8 cellular contexts compared by ENCODE assay signal in the genomic region with DNA sequence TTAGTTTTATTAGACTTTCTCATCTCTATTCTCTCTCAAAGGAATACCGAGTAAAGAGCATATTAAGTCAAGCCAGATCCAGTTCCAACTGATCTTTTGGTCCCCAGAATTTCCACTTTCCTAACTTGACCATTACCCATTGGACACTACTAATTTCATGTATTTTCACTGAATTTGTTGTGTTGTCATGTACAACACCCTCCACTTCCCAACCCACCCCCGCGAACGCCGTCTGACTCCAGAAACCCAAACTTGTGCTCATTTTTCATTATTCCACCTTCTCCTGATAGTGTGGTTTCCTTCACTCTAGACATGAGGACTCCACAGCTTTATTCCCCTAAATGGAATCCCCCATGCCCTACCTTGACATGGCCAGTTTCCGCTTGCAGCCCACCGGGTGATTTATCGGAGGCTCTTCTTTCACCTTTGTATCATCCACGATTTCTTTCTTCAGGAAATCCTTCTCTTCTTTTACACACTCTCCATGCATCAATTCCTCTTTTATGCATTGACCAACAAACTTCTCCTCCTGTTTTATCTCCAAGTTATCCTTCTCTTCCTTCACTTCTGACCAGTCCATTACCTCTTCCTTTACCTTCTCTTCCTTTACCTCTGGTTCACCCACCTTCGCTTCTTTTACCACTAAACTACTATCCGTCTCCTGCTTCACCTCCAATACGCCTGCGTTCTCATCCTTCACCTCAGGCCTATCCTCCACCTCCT. TPM values are rescaled to one million over a fixed set of nuclear protein-coding genes. Genes with fewer than 3 reads are reported as not detected.
DNase-seq lines count a peak whose midpoint lies in the region; ATAC-seq and TF ChIP-seq lines count a peak whose summit lies in the region.

No MANE protein-coding gene starts in this region.

- POLR2A ChIA-PET in activated CD4-positive, alpha-beta T cell treated with anti-CD3 and anti-CD28 coated beads, Interleukin-2, amount 10 ng/mL, durations not matched to agents 7 days and 5 days (lab: Charles Lee), result no interaction called here

- CTCF ChIA-PET in activated CD4-positive, alpha-beta T cell treated with anti-CD3 and anti-CD28 coated beads, Interleukin-2, amount 10 ng/mL, durations not matched to agents 7 days and 5 days (lab: Charles Lee), result interaction anchor here (0.6 to 2.1 kb wide), 3 partner anchors 8 to 89 kb away, joined by 3 to 6 read pairs (median 3); no protein-coding TSS in a partner anchor

- no peak overlapping the region for H3K27ac Mint-ChIP-seq in activated CD4-positive, alpha-beta T cell treated with anti-CD3 and anti-CD28 coated beads, Interleukin-2, amount 10 ng/mL, durations not matched to agents 7 days and 5 days

- ATAC-seq in HG02759 (IDR thresholded peaks at IDR 0.05; ENCODE audit: unreplicated experiment), result peak; percentile 29

- no peaks in the 10 kb centered on the region for H3K4me1 ChIP-seq in urinary bladder (ENCODE audit: insufficient read depth)

- H3K27ac ChIP-seq in urinary bladder (ENCODE audit: low read depth), result no peak overlapping the region

- whole genome bisulfite sequencing in urinary bladder, result 12% methylated on average over 13 of the region's 13 CpGs

- H3K4me3 Mint-ChIP-seq in activated CD4-positive, alpha-beta T cell treated with anti-CD3 and anti-CD28 coated beads, Interleukin-2, amount 10 ng/mL, durations not matched to agents 7 days and 5 days, result no peak overlapping the region

- no peak for TF ChIP-seq CTCF in GM12864 (IDR thresholded peaks at IDR 0.05; ENCODE audit: low read depth, low read length, missing control alignments)

- H3K9me3 Mint-ChIP-seq in activated CD4-positive, alpha-beta T cell treated with anti-CD3 and anti-CD28 coated beads, Interleukin-2, amount 10 ng/mL, durations not matched to agents 7 days and 5 days, result no peaks in the 10 kb centered on the region

- H3K4me3 ChIP-seq in GM12864 (ENCODE audit: low read depth, low read length) (peak overlapping the region; percentile 73), urinary bladder (ENCODE audit: low read depth, low read length) (peak overlapping the region; percentile 78)

- peaks cover 31% of the 10 kb centered on the region for H3K36me3 Mint-ChIP-seq in activated CD4-positive, alpha-beta T cell treated with anti-CD3 and anti-CD28 coated beads, Interleukin-2, amount 10 ng/mL, durations not matched to agents 7 days and 5 days (ENCODE audit: low read depth)

- H3K4me1 Mint-ChIP-seq in activated CD4-positive, alpha-beta T cell treated with anti-CD3 and anti-CD28 coated beads, Interleukin-2, amount 10 ng/mL, durations not matched to agents 7 days and 5 days, result peaks cover 24% of the 10 kb centered on the region

- DNase-seq in GM12864 (ENCODE audit: low read depth) (no peak), SW480 (ENCODE audit: low spot score) (peak; percentile 2), left kidney (ENCODE audit: low read depth, low spot score) (peak; percentile 47), GM19238 (ENCODE audit: insufficient read length, low spot score) (no peak), NCI-H345 treated with DMSO at 0.1 percent for 48 hours (lab: John Stamatoyannopoulos, UW; ENCODE audit: unreplicated experiment) (no peak)
- DNase-seq in activated CD4-positive, alpha-beta T cell treated with anti-CD3 and anti-CD28 coated beads, Interleukin-2, amount 10 ng/mL, durations not matched to agents 7 days and 5 days, result no peak

- H3K27me3 Mint-ChIP-seq in activated CD4-positive, alpha-beta T cell treated with anti-CD3 and anti-CD28 coated beads, Interleukin-2, amount 10 ng/mL, durations not matched to agents 7 days and 5 days, result no peaks in the 10 kb centered on the region

- H3K36me3 ChIP-seq in urinary bladder (ENCODE audit: insufficient read depth), result peaks cover 3% of the 10 kb centered on the region

RNA-seq across cellular contexts. Expression of a gene that starts 0.8 kb away (rescaled TPM):
- total RNA-seq in urinary bladder, result 30.3 TPM
- polyA plus RNA-seq in urinary bladder, result 15.1 TPM
- 10 to 100 TPM; 16.9 to 20.3 TPM for total RNA-seq in activated CD4-positive, alpha-beta T cell treated with anti-CD3 and anti-CD28 coated beads, Interleukin-2, amount 10 ng/mL, durations not matched to agents 7 days and 5 days

Comparison
In these comparisons a context has a peak if more than half of its experiments do, and no peak if none do; other contexts are left out.
1. DNase-seq: peak in SW480 (single experiment) and left kidney (single experiment); none in GM12864 (single experiment), GM19238 (single experiment), activated CD4-positive, alpha-beta T cell treated with anti-CD3 and anti-CD28 coated beads, Interleukin-2, amount 10 ng/mL, durations not matched to agents 7 days and 5 days (single experiment) and NCI-H345 treated with DMSO at 0.1 percent for 48 hours (single experiment).